In genomic region chr6:105603779-105604592, GRCh38 we compare ENCODE assay signal across 14 cellular contexts.
A peak's percentile ranks its signal among the peaks of the same experiment; 100 is the strongest.
DNase-seq lines count a peak whose midpoint lies in the region; ATAC-seq and TF ChIP-seq lines count a peak whose summit lies in the region.
"Had no signal": no experiment of that assay in that cellular context is flagged by ENCODE, and none has a peak within 500 bp of the region (broad histone marks: within the 10 kb centered on the region; RNA-seq: fewer than 3 reads in every experiment).

No MANE protein-coding gene starts in this region.

- H3K4me1 Mint-ChIP-seq in nephron: peaks cover 63% of the 10 kb centered on the region
- peaks cover 25% of the 10 kb centered on the region for H3K4me1 Mint-ChIP-seq in activated T-cell treated with anti-CD3 and anti-CD28 coated beads, Interleukin-2, amount 50 U/mL, for 72 hours (ENCODE audit: low read depth)
- H3K4me1 Mint-ChIP-seq in stimulated activated naive CD8-positive, alpha-beta T cell treated with anti-CD3 and anti-CD28 coated beads, Interleukin-15, amount 100 ng/mL, for 72 hours: peaks cover 10% of the 10 kb centered on the region

- peak overlapping the region; percentile 51 to 81 (median 78) for H3K27ac Mint-ChIP-seq in nephron
- no peak overlapping the region for H3K27ac Mint-ChIP-seq in activated T-cell treated with anti-CD3 and anti-CD28 coated beads, Interleukin-2, amount 50 U/mL, for 72 hours
- H3K27ac Mint-ChIP-seq in stimulated activated naive CD8-positive, alpha-beta T cell treated with anti-CD3 and anti-CD28 coated beads, Interleukin-15, amount 100 ng/mL, for 72 hours: no peak overlapping the region
- H3K27ac Mint-ChIP-seq: activated CD8-positive, alpha-beta memory T cell treated with anti-CD3 and anti-CD28 coated beads, Interleukin-2, amount 10 ng/mL, durations not matched to agents 7 days and 5 days; activated naive CD8-positive, alpha-beta T cell treated with anti-CD3 and anti-CD28 coated beads, Interleukin-2, amount 50 U/mL, for 24 hours; stimulated activated naive B cell treated with anti-CD40 and anti-IgM and Interleukin-4, amounts not matched to agents 10 μg/mL and 1 μg/mL and 100 μg/mL, for 72 hours had no signal

- DNase-seq in A172 (ENCODE audit: low spot score) (peak; percentile 72), NCI-H446 (lab: John Stamatoyannopoulos, UW) (peak; percentile 7 to 71), fibroblast of peridontal ligament (ENCODE audit: extremely low read depth) (peak; percentile 81), GM19240 (ENCODE audit: insufficient read length, low spot score) (no peak)
- no peak for DNase-seq in activated T-cell treated with anti-CD3 and anti-CD28 coated beads, Interleukin-2, amount 50 U/mL, for 72 hours
- no peak for DNase-seq in stimulated activated naive CD8-positive, alpha-beta T cell treated with anti-CD3 and anti-CD28 coated beads, Interleukin-15, amount 100 ng/mL, for 72 hours
- DNase-seq: activated CD8-positive, alpha-beta memory T cell treated with anti-CD3 and anti-CD28 coated beads, Interleukin-2, amount 10 ng/mL, durations not matched to agents 7 days and 5 days; activated naive CD8-positive, alpha-beta T cell treated with anti-CD3 and anti-CD28 coated beads, Interleukin-2, amount 50 U/mL, for 24 hours; DMS79 treated with DMSO at 0.1 percent for 48 hours; NCI-H1694 treated with DMSO at 0.1 percent for 48 hours; stimulated activated naive B cell treated with anti-CD40 and anti-IgM and Interleukin-4, amounts not matched to agents 10 μg/mL and 1 μg/mL and 100 μg/mL, for 72 hours; T-helper 9 cell had no signal

- H3K4me3 Mint-ChIP-seq in nephron: no peak overlapping the region
- H3K4me3 Mint-ChIP-seq in activated T-cell treated with anti-CD3 and anti-CD28 coated beads, Interleukin-2, amount 50 U/mL, for 72 hours: no peak overlapping the region
- H3K4me3 Mint-ChIP-seq in stimulated activated naive CD8-positive, alpha-beta T cell treated with anti-CD3 and anti-CD28 coated beads, Interleukin-15, amount 100 ng/mL, for 72 hours: no peak overlapping the region
- H3K4me3 Mint-ChIP-seq: activated CD8-positive, alpha-beta memory T cell treated with anti-CD3 and anti-CD28 coated beads, Interleukin-2, amount 10 ng/mL, durations not matched to agents 7 days and 5 days; activated naive CD8-positive, alpha-beta T cell treated with anti-CD3 and anti-CD28 coated beads, Interleukin-2, amount 50 U/mL, for 24 hours; stimulated activated naive B cell treated with anti-CD40 and anti-IgM and Interleukin-4, amounts not matched to agents 10 μg/mL and 1 μg/mL and 100 μg/mL, for 72 hours had no signal

- H3K36me3 Mint-ChIP-seq in nephron (ENCODE audit: low read depth): no peaks in the 10 kb centered on the region
- peaks cover 3 to 4% of the 10 kb centered on the region in 2 donors for H3K36me3 Mint-ChIP-seq in activated T-cell treated with anti-CD3 and anti-CD28 coated beads, Interleukin-2, amount 50 U/mL, for 72 hours (ENCODE audit: insufficient read depth in 2 of 2)
- H3K36me3 Mint-ChIP-seq: stimulated activated naive B cell treated with anti-CD40 and anti-IgM and Interleukin-4, amounts not matched to agents 10 μg/mL and 1 μg/mL and 100 μg/mL, for 72 hours had no signal

- TF ChIP-seq CTCF in nephron (IDR thresholded peaks at IDR 0.05; ENCODE audit: unreplicated experiment in 3 of 3): no peak

- H3K9me3 Mint-ChIP-seq in nephron: no peaks in the 10 kb centered on the region
- H3K9me3 Mint-ChIP-seq in activated T-cell treated with anti-CD3 and anti-CD28 coated beads, Interleukin-2, amount 50 U/mL, for 72 hours: peaks cover 0 to 3% of the 10 kb centered on the region in 2 donors
- no peaks in the 10 kb centered on the region for H3K9me3 Mint-ChIP-seq in stimulated activated naive CD8-positive, alpha-beta T cell treated with anti-CD3 and anti-CD28 coated beads, Interleukin-15, amount 100 ng/mL, for 72 hours
- H3K9me3 Mint-ChIP-seq: activated naive CD8-positive, alpha-beta T cell treated with anti-CD3 and anti-CD28 coated beads, Interleukin-2, amount 50 U/mL, for 24 hours had no signal

- ATAC-seq in activated T-cell treated with anti-CD3 and anti-CD28 coated beads, Interleukin-2, amount 50 U/mL, for 72 hours (replicated peaks in 1 of 2): no peak
- no peak for ATAC-seq in stimulated activated naive CD8-positive, alpha-beta T cell treated with anti-CD3 and anti-CD28 coated beads, Interleukin-15, amount 100 ng/mL, for 72 hours
- no peak for ATAC-seq in HG02588 (IDR thresholded peaks at IDR 0.05; ENCODE audit: unreplicated experiment)
- ATAC-seq: activated CD8-positive, alpha-beta memory T cell treated with anti-CD3 and anti-CD28 coated beads, Interleukin-2, amount 10 ng/mL, durations not matched to agents 7 days and 5 days; activated naive CD8-positive, alpha-beta T cell treated with anti-CD3 and anti-CD28 coated beads, Interleukin-2, amount 50 U/mL, for 24 hours; stimulated activated naive B cell treated with anti-CD40 and anti-IgM and Interleukin-4, amounts not matched to agents 10 μg/mL and 1 μg/mL and 100 μg/mL, for 72 hours had no signal

- peaks cover 48% of the 10 kb centered on the region for H3K27me3 Mint-ChIP-seq in nephron (ENCODE audit: low read depth)
- H3K27me3 Mint-ChIP-seq in activated T-cell treated with anti-CD3 and anti-CD28 coated beads, Interleukin-2, amount 50 U/mL, for 72 hours (ENCODE audit: low read depth): peaks cover 16% of the 10 kb centered on the region
- peaks cover 18% of the 10 kb centered on the region for H3K27me3 Mint-ChIP-seq in stimulated activated naive CD8-positive, alpha-beta T cell treated with anti-CD3 and anti-CD28 coated beads, Interleukin-15, amount 100 ng/mL, for 72 hours
- H3K27me3 Mint-ChIP-seq: activated CD8-positive, alpha-beta memory T cell treated with anti-CD3 and anti-CD28 coated beads, Interleukin-2, amount 10 ng/mL, durations not matched to agents 7 days and 5 days had no signal

Comparison
In these comparisons a context has a peak if more than half of its experiments do, and no peak if none do; other contexts are left out.
1. DNase-seq: peak in A172 (single experiment), NCI-H446 (2 of 2) and fibroblast of peridontal ligament (single experiment); none in activated T-cell treated with anti-CD3 and anti-CD28 coated beads, Interleukin-2, amount 50 U/mL, for 72 hours (0 of 2), GM19240 (single experiment) and stimulated activated naive CD8-positive, alpha-beta T cell treated with anti-CD3 and anti-CD28 coated beads, Interleukin-15, amount 100 ng/mL, for 72 hours (0 of 2).
2. H3K27ac Mint-ChIP-seq: peak in nephron (3 of 3); none in activated T-cell treated with anti-CD3 and anti-CD28 coated beads, Interleukin-2, amount 50 U/mL, for 72 hours (single experiment) and stimulated activated naive CD8-positive, alpha-beta T cell treated with anti-CD3 and anti-CD28 coated beads, Interleukin-15, amount 100 ng/mL, for 72 hours (0 of 2).